In the genomic region with DNA sequence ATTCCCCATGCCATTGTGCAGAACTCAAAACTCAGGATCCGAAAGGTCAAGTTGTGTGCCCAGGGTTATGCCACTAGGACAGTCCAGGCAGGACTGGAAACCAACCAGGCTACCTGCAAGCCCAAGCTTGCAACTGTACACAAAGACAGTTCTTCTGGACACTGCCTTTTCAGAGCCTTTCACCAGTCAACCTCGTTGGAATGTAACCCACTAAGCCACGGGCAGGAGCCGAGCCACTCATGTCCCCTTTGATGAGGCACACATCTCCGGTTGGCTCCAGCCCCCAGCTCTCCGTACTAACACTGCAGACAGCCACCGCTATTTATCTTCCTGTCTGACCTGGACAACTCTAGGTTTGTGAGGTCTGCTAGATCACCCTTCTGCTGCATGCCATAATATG, we compare ENCODE assay signal across 25 cellular contexts.
"Had no signal": no experiment of that assay in that cellular context is flagged by ENCODE, and none has a peak within 500 bp of the region (broad histone marks: within the 10 kb centered on the region; RNA-seq: fewer than 3 reads in every experiment).

No MANE protein-coding gene starts in this region.

- H3K9me3 Mint-ChIP-seq: immature natural killer cell, natural killer cell had no signal

- H2AFZ ChIP-seq: parathyroid adenoma had no signal

- H3K27me3 ChIP-seq: tibial nerve, upper lobe of right lung, vagina had no signal

- H3K4me3 ChIP-seq: coronary artery, esophagus muscularis mucosa, lower lobe of right lung, sigmoid colon, spleen, thoracic aorta, tibial nerve, upper lobe of right lung, vagina had no signal

- H3K4me1 ChIP-seq: esophagus muscularis mucosa, lower lobe of right lung, parathyroid adenoma, sigmoid colon, spleen, tibial nerve, upper lobe of right lung had no signal

- FAIRE-seq: endothelial cell of umbilical vein, keratinocyte had no signal

- H3K4me3 Mint-ChIP-seq: immature natural killer cell; memory B cell; natural killer cell; neural crest cell; stimulated activated memory B cell treated with anti-CD40 and anti-IgM and Interleukin-4, amounts not matched to agents 10 μg/mL and 1 μg/mL and 100 μg/mL, for 72 hours had no signal

- H3K27ac Mint-ChIP-seq: immature natural killer cell; memory B cell; natural killer cell; progenitor cell of endocrine pancreas; stimulated activated memory B cell treated with anti-CD40 and anti-IgM and Interleukin-4, amounts not matched to agents 10 μg/mL and 1 μg/mL and 100 μg/mL, for 72 hours had no signal

- H3K79me2 ChIP-seq: parathyroid adenoma had no signal

- H3K36me3 Mint-ChIP-seq: immature natural killer cell; memory B cell; natural killer cell; stimulated activated memory B cell treated with anti-CD40 and anti-IgM and Interleukin-4, amounts not matched to agents 10 μg/mL and 1 μg/mL and 100 μg/mL, for 72 hours had no signal

- H3K9me3 ChIP-seq: lower lobe of right lung, thoracic aorta, upper lobe of right lung, vagina had no signal

- DNase-seq: dermis blood vessel endothelial cell; effector memory CD4-positive, alpha-beta T cell; foreskin melanocyte; hypothalamus; immature natural killer cell; left ventricle myocardium superior; lower lobe of right lung; natural killer cell; sigmoid colon; spleen; stimulated activated CD4-positive, alpha-beta T cell treated with anti-CD3 and anti-CD28 coated beads, Interleukin-4, amount 100 ng/mL, for 4 hours; stimulated activated naive CD8-positive, alpha-beta T cell treated with anti-CD3 and anti-CD28 coated beads, Interleukin-15, Interleukin-2, amounts not matched to agents 100 U/mL and 50 U/mL, for 24 hours; upper lobe of right lung had no signal

- H3K9ac ChIP-seq: parathyroid adenoma had no signal

- H3K36me3 ChIP-seq: esophagus muscularis mucosa, lower lobe of right lung, sigmoid colon, spleen, thoracic aorta, upper lobe of right lung, vagina had no signal

- H3K27ac ChIP-seq: coronary artery, esophagus muscularis mucosa, lower lobe of right lung, parathyroid adenoma, sigmoid colon, spleen, thoracic aorta, tibial nerve, upper lobe of right lung, vagina had no signal

- H3K27me3 Mint-ChIP-seq: memory B cell, progenitor cell of endocrine pancreas had no signal

- ATAC-seq: left ventricle myocardium superior; lower lobe of right lung; natural killer cell; stimulated activated memory B cell treated with anti-CD40 and anti-IgM and Interleukin-4, amounts not matched to agents 10 μg/mL and 1 μg/mL and 100 μg/mL, for 72 hours; stimulated activated naive CD8-positive, alpha-beta T cell treated with anti-CD3 and anti-CD28 coated beads, Interleukin-15, Interleukin-2, amounts not matched to agents 100 U/mL and 50 U/mL, for 24 hours; upper lobe of right lung had no signal

- H3K4me1 Mint-ChIP-seq: immature natural killer cell; memory B cell; neural crest cell; stimulated activated memory B cell treated with anti-CD40 and anti-IgM and Interleukin-4, amounts not matched to agents 10 μg/mL and 1 μg/mL and 100 μg/mL, for 72 hours had no signal
